Comparison of ENCODE assay signal across 14 cellular contexts in genomic region chr20:13736792-13737191, GRCh38. TPM values are rescaled to one million over a fixed set of nuclear protein-coding genes. Genes with fewer than 3 reads are reported as not detected.
A peak's percentile ranks its signal among the peaks of the same experiment; 100 is the strongest.
DNase-seq lines count a peak whose midpoint lies in the region; ATAC-seq and TF ChIP-seq lines count a peak whose summit lies in the region.
"Had no signal": no experiment of that assay in that cellular context is flagged by ENCODE, and none has a peak within 500 bp of the region (broad histone marks: within the 10 kb centered on the region; RNA-seq: fewer than 3 reads in every experiment).

No MANE protein-coding gene starts in this region.

- H3K27me3 Mint-ChIP-seq in CD4-positive, alpha-beta T cell = no peaks in the 10 kb centered on the region
- no peaks in the 10 kb centered on the region for H3K27me3 Mint-ChIP-seq in activated CD8-positive, alpha-beta T cell treated with anti-CD3 and anti-CD28 coated beads for 36 hours

- peaks cover 79% of the 10 kb centered on the region for H3K36me3 Mint-ChIP-seq in CD4-positive, alpha-beta T cell (ENCODE audit: low read depth)
- peaks cover 64% of the 10 kb centered on the region for H3K36me3 Mint-ChIP-seq in activated CD8-positive, alpha-beta T cell treated with anti-CD3 and anti-CD28 coated beads for 36 hours (ENCODE audit: low read depth)

- H3K4me1 Mint-ChIP-seq in CD4-positive, alpha-beta T cell (ENCODE audit: low read depth) = no peaks in the 10 kb centered on the region
- H3K4me1 Mint-ChIP-seq in activated CD8-positive, alpha-beta T cell treated with anti-CD3 and anti-CD28 coated beads for 36 hours (ENCODE audit: low read depth) = peaks cover 15% of the 10 kb centered on the region

- H2AFZ ChIP-seq in ACC112 (ENCODE audit: low read length, unreplicated experiment) (no peak overlapping the region), osteoblast (ENCODE audit: low read length) (no peak overlapping the region)

- H3K27me3 ChIP-seq in ACC112 (ENCODE audit: insufficient read depth, low read length) (no peaks in the 10 kb centered on the region), adipocyte (replicated peaks; ENCODE audit: control insufficient read depth, insufficient read depth, low read length) (no peaks in the 10 kb centered on the region), osteoblast (ENCODE audit: insufficient read depth, low read length) (no peaks in the 10 kb centered on the region)
- H3K27me3 ChIP-seq in CD4-positive, alpha-beta T cell (ENCODE audit: control insufficient read depth, insufficient read depth, low read length) = no peaks in the 10 kb centered on the region

- peaks cover 19% of the 10 kb centered on the region for H3K9me3 ChIP-seq in adipocyte (ENCODE audit: control insufficient read depth, low read length)
- H3K9me3 ChIP-seq in osteoblast (ENCODE audit: low read depth, low read length) = no peaks in the 10 kb centered on the region
- no peaks in the 10 kb centered on the region for H3K9me3 ChIP-seq in CD4-positive, alpha-beta T cell (ENCODE audit: control insufficient read depth, low read length)

- no peak overlapping the region for H3K4me2 ChIP-seq in osteoblast (ENCODE audit: insufficient read depth, low read length)
- H3K4me2 ChIP-seq: A549 had no signal

- H4K20me1 ChIP-seq in osteoblast (ENCODE audit: insufficient read depth, low read length) = no peaks in the 10 kb centered on the region

- H3K4me3 ChIP-seq in ACC112 (ENCODE audit: low read depth, low read length) (no peak overlapping the region), adipocyte (ENCODE audit: low read length) (peak overlapping the region; percentile 17), osteoblast (ENCODE audit: insufficient read depth, low read length) (no peak overlapping the region)
- H3K4me3 ChIP-seq: A549 had no signal

- no peak overlapping the region for H3K4me3 Mint-ChIP-seq in CD4-positive, alpha-beta T cell
- no peak overlapping the region for H3K4me3 Mint-ChIP-seq in activated CD8-positive, alpha-beta T cell treated with anti-CD3 and anti-CD28 coated beads for 36 hours

- CTCF ChIA-PET in CD4-positive, alpha-beta T cell (lab: Charles Lee) = no interaction called here
- CTCF ChIA-PET in activated CD8-positive, alpha-beta T cell treated with anti-CD3 and anti-CD28 coated beads for 36 hours (lab: Charles Lee) = no interaction called here

- H3K79me2 ChIP-seq in ACC112 (ENCODE audit: control insufficient read depth, insufficient read depth, low read length, unreplicated experiment) (no peaks in the 10 kb centered on the region), osteoblast (ENCODE audit: insufficient read depth, low read length) (no peaks in the 10 kb centered on the region)

- no peak for TF ChIP-seq CTCF in osteoblast (IDR thresholded peaks at IDR 0.05; ENCODE audit: extremely low read depth, low read depth, low read length)
- no peak for TF ChIP-seq CTCF in CD4-positive, alpha-beta T cell (IDR thresholded peaks at IDR 0.05)
- TF ChIP-seq CTCF in activated CD8-positive, alpha-beta T cell treated with anti-CD3 and anti-CD28 coated beads for 36 hours (IDR thresholded peaks at IDR 0.05) = no peak

- no peak overlapping the region for H3K27ac Mint-ChIP-seq in CD4-positive, alpha-beta T cell
- H3K27ac Mint-ChIP-seq in activated CD8-positive, alpha-beta T cell treated with anti-CD3 and anti-CD28 coated beads for 36 hours = no peak overlapping the region

- intact Hi-C loops in CD4-positive, alpha-beta T cell (cut with DNase I, micrococcal nuclease) = no loop called here
- intact Hi-C loops in activated CD8-positive, alpha-beta T cell treated with anti-CD3 and anti-CD28 coated beads for 36 hours (cut with micrococcal nuclease) = no loop called here

- H3K36me3 ChIP-seq in ACC112 (ENCODE audit: insufficient read depth, low read length) (peaks cover 33% of the 10 kb centered on the region), adipocyte (ENCODE audit: control insufficient read depth, insufficient read depth, low read length, severe bottlenecking) (peaks cover 32% of the 10 kb centered on the region), osteoblast (ENCODE audit: insufficient read depth, low read length) (peaks cover 9% of the 10 kb centered on the region)

- H3K27ac ChIP-seq in ACC112 (ENCODE audit: low read depth, low read length) = peak overlapping the region; percentile 5; the same call in 1 of the 2 replicates
- H3K27ac ChIP-seq in osteoblast (ENCODE audit: low read depth, low read length) = peak overlapping the region; percentile 18
- no peak overlapping the region for H3K27ac ChIP-seq in CD4-positive, alpha-beta T cell (ENCODE audit: low read depth, low read length)
- H3K27ac ChIP-seq: A549 had no signal

- POLR2A ChIA-PET in CD4-positive, alpha-beta T cell (lab: Charles Lee) = no interaction called here
- POLR2A ChIA-PET in activated CD8-positive, alpha-beta T cell treated with anti-CD3 and anti-CD28 coated beads for 36 hours (lab: Charles Lee) = no interaction called here

- peak overlapping the region; percentile 59 for H3K9ac ChIP-seq in adipocyte (ENCODE audit: low read length)

- H3K9me3 Mint-ChIP-seq in CD4-positive, alpha-beta T cell = peaks cover 7% of the 10 kb centered on the region
- H3K9me3 Mint-ChIP-seq in activated CD8-positive, alpha-beta T cell treated with anti-CD3 and anti-CD28 coated beads for 36 hours = peaks cover 16% of the 10 kb centered on the region

- ATAC-seq in SK-N-SH treated with all-trans-retinoic acid at 6 μM for 48 hours (no peak), HG02678 (IDR thresholded peaks at IDR 0.05; ENCODE audit: unreplicated experiment) (no peak)
- no peak for ATAC-seq in CD4-positive, alpha-beta T cell (ENCODE audit: poor library complexity)
- ATAC-seq in activated CD8-positive, alpha-beta T cell treated with anti-CD3 and anti-CD28 coated beads for 36 hours = no peak
- ATAC-seq: A549, HCT116 had no signal

- H3K4me1 ChIP-seq in ACC112 (ENCODE audit: control insufficient read depth, insufficient read depth, low read length, unreplicated experiment) (no peaks in the 10 kb centered on the region), adipocyte (ENCODE audit: control insufficient read depth, insufficient read depth, low read length) (peaks cover 24% of the 10 kb centered on the region), osteoblast (ENCODE audit: insufficient read depth, low read length) (peaks cover 12% of the 10 kb centered on the region)
- H3K4me1 ChIP-seq: A549 had no signal

- peak; percentile 88 for DNase-seq in adipocyte (ENCODE audit: low read depth)
- peak; percentile 67 for DNase-seq in fibroblast of the conjunctiva (ENCODE audit: low read depth)
- no peak for DNase-seq in osteoblast (ENCODE audit: insufficient read length, low spot score, missing footprints)
- DNase-seq in CD4-positive, alpha-beta T cell = no peak
- no peak for DNase-seq in activated CD8-positive, alpha-beta T cell treated with anti-CD3 and anti-CD28 coated beads for 36 hours
- DNase-seq: activated CD4-positive, CD25-positive, alpha-beta regulatory T cell; amniotic stem cell; retina; trophoblast cell had no signal

TF ChIP-seq in SK-N-SH treated with all-trans-retinoic acid at 6 μM for 48 hours, 23 proteins besides CTCF, POLR2A, EP300 and RAD21 (continues in another document):
- no peak for TF ChIP-seq ZFP3 (CRISPR knock-in tag; IDR thresholded peaks at IDR 0.05)
- TF ChIP-seq ESRRG (CRISPR knock-in tag; IDR thresholded peaks at IDR 0.05) = no peak
- TF ChIP-seq ZNF8 (CRISPR knock-in tag; IDR thresholded peaks at IDR 0.05) = no peak
- TF ChIP-seq CSRNP3 (CRISPR knock-in tag; IDR thresholded peaks at IDR 0.05) = no peak
- TF ChIP-seq PATZ1 (CRISPR knock-in tag; IDR thresholded peaks at IDR 0.05; ENCODE audit: borderline replicate concordance) = no peak
- no peak for TF ChIP-seq CREB5 (CRISPR knock-in tag; IDR thresholded peaks at IDR 0.05; ENCODE audit: low read depth)

RNA-seq across cellular contexts. Expression of gene ESF1, which starts 47.9 kb away (rescaled TPM):
- total RNA-seq in osteoblast = 7.7 and 9.0 TPM in 2 replicates
- total RNA-seq in CD4-positive, alpha-beta T cell = 1 to 10 TPM; 6.9 to 7.1 TPM
- total RNA-seq in activated CD8-positive, alpha-beta T cell treated with anti-CD3 and anti-CD28 coated beads for 36 hours = 10 to 100 TPM; 19.9 to 20.4 TPM

RNA-seq across cellular contexts. Expression of gene NDUFAF5, which starts 48.0 kb away (rescaled TPM):
- total RNA-seq in osteoblast = 8.3 and 12.3 TPM in 2 replicates
- total RNA-seq in CD4-positive, alpha-beta T cell = 10 to 100 TPM; 70.8 to 73.5 TPM
- 10 to 100 TPM; 25.9 to 28.4 TPM for total RNA-seq in activated CD8-positive, alpha-beta T cell treated with anti-CD3 and anti-CD28 coated beads for 36 hours

Comparison
In these comparisons a context has a peak if more than half of its experiments do, and no peak if none do; other contexts are left out.
1. DNase-seq: peak in adipocyte (single experiment) and fibroblast of the conjunctiva (single experiment); none in osteoblast (single experiment), CD4-positive, alpha-beta T cell (0 of 10) and activated CD8-positive, alpha-beta T cell treated with anti-CD3 and anti-CD28 coated beads for 36 hours (single experiment).